22 cellular contexts compared by ENCODE assay signal in genomic region chr3:195568630-195569029, GRCh38. TPM values are rescaled to one million over a fixed set of nuclear protein-coding genes. Genes with fewer than 3 reads are reported as not detected.
"Had no signal": no experiment of that assay in that cellular context is flagged by ENCODE, and none has a peak within 500 bp of the region (broad histone marks: within the 10 kb centered on the region; RNA-seq: fewer than 3 reads in every experiment).

No MANE protein-coding gene starts in this region.

- H3K9me3 ChIP-seq: SK-N-SH had no signal

- H3K36me3 Mint-ChIP-seq: IgD-negative memory B cell had no signal

- DNase-seq: Kasumi-1, MM.1S, NCI-H1092 treated with DMSO at 0.1 percent for 48 hours, NCI-H1417, NCI-H1436 treated with DMSO at 0.1 percent for 48 hours, NCI-H1694, NCI-H187 treated with DMSO at 0.1 percent for 48 hours, NCI-H2029 treated with DMSO at 0.1 percent for 48 hours, NCI-H2227 treated with DMSO at 0.1 percent for 48 hours, NCI-H69, NCI-H774, PC-3, SHP77, SK-N-SH, SW 1271 had no signal

- H3K4me3 ChIP-seq: K562 had no signal

- H3K9me3 Mint-ChIP-seq: IgD-negative memory B cell had no signal

- H3K27ac ChIP-seq: HL-60, KMS-11, RWPE1 had no signal

- H3K4me2 ChIP-seq: KMS-11, SK-N-SH had no signal

- ATAC-seq: K562, Panc1, PC-3 had no signal

- H3K9me2 ChIP-seq: SK-N-SH had no signal

RNA-seq across cellular contexts. Expression of gene APOD, which starts 15.1 kb away (rescaled TPM):
- total RNA-seq: M059J, PC-3 had no signal
- polyA plus RNA-seq: IgD-negative memory B cell had no signal
